Comparison of ENCODE assay signal across 15 cellular contexts in the genomic region with DNA sequence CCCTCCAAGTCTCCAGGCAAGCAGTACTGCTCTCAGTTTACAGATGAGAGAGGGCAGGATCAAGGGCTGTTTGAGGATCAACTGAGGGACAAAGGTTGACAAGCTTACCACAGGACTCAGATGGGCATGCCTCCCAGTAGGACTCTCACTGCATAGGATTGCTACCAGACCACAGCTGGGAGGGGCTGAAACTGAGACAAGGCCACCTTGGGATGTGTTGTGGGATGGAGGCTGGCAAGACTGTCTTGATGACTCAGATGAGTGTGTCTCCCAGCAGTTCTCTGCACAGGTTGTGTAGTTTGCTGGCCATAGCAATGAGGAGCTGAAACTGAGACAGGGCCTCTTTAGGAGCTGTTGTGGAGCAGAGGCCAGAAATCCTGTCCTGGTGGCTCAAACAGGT.
A peak's percentile ranks its signal among the peaks of the same experiment; 100 is the strongest.
DNase-seq lines count a peak whose midpoint lies in the region; ATAC-seq and TF ChIP-seq lines count a peak whose summit lies in the region.
"Had no signal": no experiment of that assay in that cellular context is flagged by ENCODE, and none has a peak within 500 bp of the region (broad histone marks: within the 10 kb centered on the region; RNA-seq: fewer than 3 reads in every experiment).

No MANE protein-coding gene starts in this region.

- H3K9me3 ChIP-seq in right atrium auricular region, result peaks cover 6 to 40% of the 10 kb centered on the region in 2 donors
- H3K9me3 ChIP-seq in heart right ventricle, result peaks cover 0 to 50% (median 24%) of the 10 kb centered on the region in 11 donors

- intact Hi-C loops in heart right ventricle (cut with DNase I), result no loop called here

- TF ChIP-seq CTCF in right atrium auricular region (IDR thresholded peaks at IDR 0.05) (no peak), heart right ventricle (IDR thresholded peaks at IDR 0.05) (no peak)

- H3K36me3 ChIP-seq in right atrium auricular region (no peaks in the 10 kb centered on the region), heart right ventricle (no peaks in the 10 kb centered on the region)
- H3K36me3 ChIP-seq: BLaER1 treated with 17β-estradiol and CSF1 and Interleukin-3, amounts not matched to agents 10 nM and 100 nM had no signal

- peak; percentile 26 for DNase-seq in right atrium auricular region (ENCODE audit: low spot score)
- no peak for DNase-seq in heart right ventricle
- peak; percentile 9 for DNase-seq in islet precursor cell
- no peak for DNase-seq in stimulated activated CD4-positive, alpha-beta T cell treated with anti-CD3 and anti-CD28 coated beads, Interleukin-4, amount 100 ng/mL, for 24 hours
- DNase-seq in NCI-H345 (lab: John Stamatoyannopoulos, UW), result no peak
- DNase-seq: ACHN; Calu3; CD4-positive, CD25-positive, alpha-beta regulatory T cell; DMS 273 treated with DMSO at 0.1 percent for 48 hours; GM23248 had no signal

- H3K4me3 ChIP-seq in right atrium auricular region (no peak overlapping the region), heart right ventricle (no peak overlapping the region)
- H3K4me3 ChIP-seq: BLaER1 treated with 17β-estradiol and CSF1 and Interleukin-3, amounts not matched to agents 10 nM and 100 nM; GM23248 had no signal

- H3K27me3 ChIP-seq in right atrium auricular region, result no peaks in the 10 kb centered on the region
- no peaks in the 10 kb centered on the region for H3K27me3 ChIP-seq in heart right ventricle
- H3K27me3 ChIP-seq: BLaER1 treated with 17β-estradiol and CSF1 and Interleukin-3, amounts not matched to agents 10 nM and 100 nM had no signal

- H3K4me1 ChIP-seq in right atrium auricular region (no peaks in the 10 kb centered on the region), heart right ventricle (no peaks in the 10 kb centered on the region)

- no peak overlapping the region for H3K27ac ChIP-seq in right atrium auricular region
- H3K27ac ChIP-seq in heart right ventricle, result no peak overlapping the region
- H3K27ac ChIP-seq in temporal lobe (ENCODE audit: low read depth, low read length), result peak overlapping the region; percentile 33
- H3K27ac ChIP-seq: BLaER1 treated with 17β-estradiol and CSF1 and Interleukin-3, amounts not matched to agents 10 nM and 100 nM; GM23248; HL-60 had no signal

- ATAC-seq in heart right ventricle (no peak), GM18873 (IDR thresholded peaks at IDR 0.05; ENCODE audit: low FRiP score, unreplicated experiment) (no peak)
- ATAC-seq: HCT116 had no signal

Comparison
In these comparisons a context has a peak if more than half of its experiments do, and no peak if none do; other contexts are left out.
1. DNase-seq: peak in right atrium auricular region (single experiment) and islet precursor cell (single experiment); none in heart right ventricle (0 of 2), stimulated activated CD4-positive, alpha-beta T cell treated with anti-CD3 and anti-CD28 coated beads, Interleukin-4, amount 100 ng/mL, for 24 hours (single experiment) and NCI-H345 (single experiment).